10 cellular contexts compared by ENCODE assay signal in genomic region chr12:75977590-75977951, GRCh38. TPM values are rescaled to one million over a fixed set of nuclear protein-coding genes. Genes with fewer than 3 reads are reported as not detected.
DNase-seq lines count a peak whose midpoint lies in the region; ATAC-seq, FAIRE-seq and TF ChIP-seq lines count a peak whose summit lies in the region.
"Had no signal": no experiment of that assay in that cellular context is flagged by ENCODE, and none has a peak within 500 bp of the region (broad histone marks: within the 10 kb centered on the region; RNA-seq: fewer than 3 reads in every experiment).

No MANE protein-coding gene starts in this region.

- WGBS in heart left ventricle, 4 donors, result 73 to 88% (median 80%) methylated on average over 5 of the region's 5 CpGs

- H3K36me3 ChIP-seq in heart left ventricle (no peaks in the 10 kb centered on the region), SJSA1 (no peaks in the 10 kb centered on the region), kidney (ENCODE audit: control insufficient read depth in 1 of 2, insufficient read depth in 2 of 2, low read length in 2 of 2) (no peaks in the 10 kb centered on the region), upper lobe of right lung (no peaks in the 10 kb centered on the region)

- CTCF ChIA-PET in GM10248 (lab: Yijun Ruan, JAX), result interaction anchor here (1.9 to 2.2 kb wide), 2 partner anchors 23 to 54 kb away, joined by 6 read pairs; partner anchors contain the start of gene PHLDA1

- no peaks in the 10 kb centered on the region for H3K9me3 ChIP-seq in heart left ventricle
- H3K9me3 ChIP-seq in SJSA1 (replicated peaks), result no peaks in the 10 kb centered on the region
- H3K9me3 ChIP-seq in kidney (ENCODE audit: control insufficient read depth in 1 of 2, low read length in 2 of 2), result no peaks in the 10 kb centered on the region
- H3K9me3 ChIP-seq in upper lobe of right lung, result no peaks in the 10 kb centered on the region

- ATAC-seq in heart left ventricle (no peak), Right ventricle myocardium inferior (no peak), upper lobe of right lung (no peak)

- no peak for TF ChIP-seq CTCF in heart left ventricle (IDR thresholded peaks at IDR 0.05)
- no peak for TF ChIP-seq CTCF in kidney (IDR thresholded peaks at IDR 0.05; ENCODE audit: borderline replicate concordance, extremely low read depth, insufficient read depth)
- no peak for TF ChIP-seq CTCF in upper lobe of right lung (IDR thresholded peaks at IDR 0.05)
- no peak for TF ChIP-seq CTCF in GM10248 (IDR thresholded peaks at IDR 0.05; ENCODE audit: control extremely low read depth, extremely low read depth, low read depth, missing control alignments)

- FAIRE-seq in kidney (lab: Jason Lieb, UNC), result no peak

- intact Hi-C loops in heart left ventricle (cut with DNase I) (loop anchor here in 1 of 10 donors (5.0 kb wide), 1 partner anchor 50 kb away; no protein-coding TSS in a partner anchor), Right ventricle myocardium inferior (cut with DNase I) (no loop called here), kidney (cut with DNase I) (no loop called here), upper lobe of right lung (cut with DNase I) (no loop called here)

- H3K27ac ChIP-seq in heart left ventricle, result peak overlapping the region in 11 of 12 donors; percentile 34 to 89 (median 72)
- peak overlapping the region; percentile 94 for H3K27ac ChIP-seq in SJSA1
- peak overlapping the region; percentile 68 to 83 for H3K27ac ChIP-seq in kidney (ENCODE audit: low read depth in 2 of 2, low read length in 2 of 2)
- peak overlapping the region; percentile 65 for H3K27ac ChIP-seq in upper lobe of right lung

- H3K4me1 ChIP-seq in heart left ventricle (peaks cover 0 to 75% (median 26%) of the 10 kb centered on the region in 12 donors), SJSA1 (replicated peaks) (peaks cover 40% of the 10 kb centered on the region), kidney (ENCODE audit: control insufficient read depth in 1 of 2, insufficient read depth in 1 of 2, low read depth in 1 of 2, low read length in 2 of 2) (peaks cover 13 to 21% of the 10 kb centered on the region in 2 donors), upper lobe of right lung (peaks cover 66% of the 10 kb centered on the region)

- H3K4me3 ChIP-seq in heart left ventricle (no peak overlapping the region), SJSA1 (no peak overlapping the region), kidney (ENCODE audit: low read length in 2 of 2) (peak overlapping the region in 1 of 2 donors; percentile 6), upper lobe of right lung (no peak overlapping the region)

- POLR2A ChIA-PET in GM10248 (lab: Yijun Ruan, JAX), result interaction anchor here (0.7 kb wide), 1 partner anchor 190 kb away, joined by 5 read pairs; no protein-coding TSS in a partner anchor

- TF ChIP-seq POLR2A in heart left ventricle (IDR thresholded peaks at IDR 0.05), result no peak

- no peak for DNase-seq in heart left ventricle
- DNase-seq in Right ventricle myocardium inferior (ENCODE audit: missing footprints), result no peak
- no peak for DNase-seq in SJSA1 (ENCODE audit: low read depth in 1 of 2, low spot score in 2 of 2)
- no peak for DNase-seq in kidney
- DNase-seq in upper lobe of right lung, result no peak
- DNase-seq in NCI-H2107 treated with DMSO at 0.1 percent for 48 hours (lab: John Stamatoyannopoulos, UW; ENCODE audit: unreplicated experiment), result no peak
- DNase-seq in stimulated activated CD4-positive, alpha-beta T cell treated with anti-CD3 and anti-CD28 coated beads, Interleukin-12 subunit alpha, Interleukin-12 subunit beta, amount 100 ng/mL, for 4 hours, result no peak
- DNase-seq in GM10248 (ENCODE audit: extremely low spot score), result no peak
- DNase-seq: DMS79, NCI-H1436 had no signal

- H3K27me3 ChIP-seq in heart left ventricle (no peaks in the 10 kb centered on the region), SJSA1 (replicated peaks) (no peaks in the 10 kb centered on the region), upper lobe of right lung (no peaks in the 10 kb centered on the region)

- no peak overlapping the region for H3K9ac ChIP-seq in kidney (ENCODE audit: low read length in 2 of 2)

RNA-seq across cellular contexts. Expression of gene PHLDA1, which starts 54.0 kb away (rescaled TPM):
- total RNA-seq in heart left ventricle (10 to 100 TPM in 4 of 9 donors, 1 to 10 TPM in 5; 4.2 to 44.4 (median 8.3) TPM), Right ventricle myocardium inferior (4.0 TPM), kidney (15.3 TPM), upper lobe of right lung (16.2 TPM)
- polyA plus RNA-seq in heart left ventricle (1 to 10 TPM; 3.0 to 5.5 TPM), kidney (ENCODE audit: insufficient read depth, low read depth, low replicate concordance) (9.5 TPM)
- total RNA-seq in SJSA1 (2014; rRNA removed; shearing (Covaris generic)), result 19.5 and 23.6 TPM in 2 replicates
